Comparison of ENCODE assay signal across 17 cellular contexts in the genomic region with DNA sequence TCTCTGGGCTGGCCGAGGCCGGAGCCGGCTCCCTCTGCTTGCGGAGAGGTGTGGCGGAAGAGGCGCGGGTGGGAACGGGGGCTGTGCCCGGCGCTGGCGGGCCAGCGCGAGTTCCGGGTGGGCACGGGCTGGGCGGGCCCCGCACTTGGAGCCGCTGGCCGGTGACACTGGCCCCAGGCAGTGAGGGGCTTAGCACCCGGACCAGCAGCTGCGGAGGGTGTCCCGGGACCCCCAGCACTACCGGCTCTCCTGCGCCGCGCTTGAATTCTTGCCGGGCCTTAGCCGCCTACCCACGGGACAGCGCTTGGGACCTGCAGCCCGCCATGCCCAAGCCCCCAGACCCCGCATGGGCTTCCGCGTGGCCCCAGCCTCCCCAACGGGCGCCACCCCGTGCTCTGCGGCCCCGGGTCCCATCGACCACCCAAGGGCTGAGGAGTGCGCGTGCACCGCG.
DNase-seq lines count a peak whose midpoint lies in the region; ATAC-seq and TF ChIP-seq lines count a peak whose summit lies in the region.
"Had no signal": no experiment of that assay in that cellular context is flagged by ENCODE, and none has a peak within 500 bp of the region (broad histone marks: within the 10 kb centered on the region; RNA-seq: fewer than 3 reads in every experiment).

No MANE protein-coding gene starts in this region.

- peak; percentile 56 for ATAC-seq in stimulated activated memory B cell treated with anti-CD40 and anti-IgM and Interleukin-4, amounts not matched to agents 10 μg/mL and 1 μg/mL and 100 μg/mL, for 72 hours
- ATAC-seq in GM18498 (IDR thresholded peaks at IDR 0.05; ENCODE audit: unreplicated experiment) = no peak
- ATAC-seq: A549 had no signal

- no peaks in the 10 kb centered on the region for H3K27me3 Mint-ChIP-seq in stimulated activated memory B cell treated with anti-CD40 and anti-IgM and Interleukin-4, amounts not matched to agents 10 μg/mL and 1 μg/mL and 100 μg/mL, for 72 hours
- H3K27me3 Mint-ChIP-seq: CD4-positive, alpha-beta T cell had no signal

- H2AFZ ChIP-seq in neuronal stem cell (ENCODE audit: low read length) (no peak overlapping the region), Karpas-422 (ENCODE audit: low read length) (no peak overlapping the region)

- H3K4me1 Mint-ChIP-seq in stimulated activated memory B cell treated with anti-CD40 and anti-IgM and Interleukin-4, amounts not matched to agents 10 μg/mL and 1 μg/mL and 100 μg/mL, for 72 hours = no peaks in the 10 kb centered on the region
- H3K4me1 Mint-ChIP-seq: H9 had no signal

- peak; percentile 12 for DNase-seq in activated gamma-delta T cell (lab: John Stamatoyannopoulos, UW)
- DNase-seq in activated gamma-delta T cell treated with Interleukin-2 at 50 U/mL for 16 hours = no peak
- peak; percentile 0 for DNase-seq in GM06990 (ENCODE audit: extremely low read depth, insufficient read length)
- DNase-seq in neuronal stem cell (ENCODE audit: low spot score) = no peak
- no peak for DNase-seq in NCI-H69 (lab: John Stamatoyannopoulos, UW)
- no peak for DNase-seq in Karpas-422
- DNase-seq: AML-193; CD4-positive, alpha-beta T cell; DMS153; DMS79; GDM1; H9 had no signal

- H3K27me3 ChIP-seq in GM06990 (replicated peaks; ENCODE audit: control insufficient read depth, insufficient read depth, low read length) (no peaks in the 10 kb centered on the region), neuronal stem cell (ENCODE audit: control insufficient read depth in 3 of 3, insufficient read depth in 3 of 3, low read depth in 1 of 3, low read length in 3 of 3) (no peaks in the 10 kb centered on the region), Karpas-422 (ENCODE audit: low read length) (no peaks in the 10 kb centered on the region)

- H3K4me3 Mint-ChIP-seq in stimulated activated memory B cell treated with anti-CD40 and anti-IgM and Interleukin-4, amounts not matched to agents 10 μg/mL and 1 μg/mL and 100 μg/mL, for 72 hours = no peak overlapping the region
- H3K4me3 Mint-ChIP-seq: CD4-positive, alpha-beta T cell; H9 had no signal

- H2BK5ac ChIP-seq in neuronal stem cell (ENCODE audit: low read length) = no peak overlapping the region

- H3K36me3 ChIP-seq in GM06990 (ENCODE audit: control insufficient read depth, insufficient read depth, low read length) (no peaks in the 10 kb centered on the region), neuronal stem cell (replicated peaks in 1 of 2; ENCODE audit: control insufficient read depth in 2 of 2, insufficient read depth in 2 of 2, low read length in 2 of 2) (no peaks in the 10 kb centered on the region), Karpas-422 (ENCODE audit: insufficient read depth, low read length) (no peaks in the 10 kb centered on the region)

- no peaks in the 10 kb centered on the region for H3K79me2 ChIP-seq in Karpas-422 (ENCODE audit: low read length)

- H3K9ac ChIP-seq in neuronal stem cell (ENCODE audit: low read depth, low read length, poor library complexity) = no peak overlapping the region
- H3K9ac ChIP-seq in Karpas-422 (ENCODE audit: low read length) = no peak overlapping the region

- H3K9me3 ChIP-seq in neuronal stem cell (replicated peaks in 1 of 2; ENCODE audit: control insufficient read depth in 2 of 2, insufficient read depth in 1 of 2, low read depth in 1 of 2, low read length in 2 of 2) (peaks cover 8 to 10% of the 10 kb centered on the region in 2 donors), Karpas-422 (ENCODE audit: low read length) (peaks cover 22% of the 10 kb centered on the region)
- H3K9me3 ChIP-seq: A549 had no signal

- no peak overlapping the region for H2BK120ac ChIP-seq in neuronal stem cell (ENCODE audit: low read depth, low read length)

- H3K4me3 ChIP-seq in GM06990 (replicated peaks; ENCODE audit: low read depth, low read length) = no peak overlapping the region
- peak overlapping the region in 1 of 2 donors; percentile 1 for H3K4me3 ChIP-seq in neuronal stem cell (ENCODE audit: low read length in 2 of 2)
- H3K4me3 ChIP-seq in Karpas-422 (ENCODE audit: low read length) = no peak overlapping the region
- H3K4me3 ChIP-seq: A549 had no signal

- no peak overlapping the region for H3K18ac ChIP-seq in neuronal stem cell (ENCODE audit: low read length)

- WGBS in neuronal stem cell (ENCODE audit: extremely low coverage in 2 of 2, insufficient read length in 2 of 2, insufficient replicate concordance in 1 of 2), 2 donors = no CpG with 5 or more reads among the region's 44 CpGs

- no peak overlapping the region for H3K4me2 ChIP-seq in neuronal stem cell (ENCODE audit: insufficient read depth, low read length, poor library complexity, severe bottlenecking)
- H3K4me2 ChIP-seq in Karpas-422 (ENCODE audit: low read depth, low read length, poor library complexity, severe bottlenecking) = no peak overlapping the region
- H3K4me2 ChIP-seq: A549 had no signal

- H2AK5ac ChIP-seq in neuronal stem cell (ENCODE audit: low read depth, low read length) = no peak overlapping the region

- no peak overlapping the region for H3K4ac ChIP-seq in neuronal stem cell (ENCODE audit: low read length)

- H3K23ac ChIP-seq in neuronal stem cell (ENCODE audit: low read depth, low read length, poor library complexity) = no peak overlapping the region

- H3K79me1 ChIP-seq in neuronal stem cell (ENCODE audit: low read depth, low read length) = no peaks in the 10 kb centered on the region

- H2BK15ac ChIP-seq in neuronal stem cell (ENCODE audit: low read length) = no peak overlapping the region

- H4K8ac ChIP-seq in neuronal stem cell (ENCODE audit: low read depth, low read length) = no peak overlapping the region

- no peaks in the 10 kb centered on the region for H3K36me3 Mint-ChIP-seq in stimulated activated memory B cell treated with anti-CD40 and anti-IgM and Interleukin-4, amounts not matched to agents 10 μg/mL and 1 μg/mL and 100 μg/mL, for 72 hours

- H4K20me1 ChIP-seq in Karpas-422 (ENCODE audit: insufficient read depth, low read depth, low read length) = no peaks in the 10 kb centered on the region

- H3K4me1 ChIP-seq in neuronal stem cell (ENCODE audit: control insufficient read depth in 2 of 2, insufficient read depth in 1 of 2, low read depth in 1 of 2, low read length in 2 of 2) = no peaks in the 10 kb centered on the region
- H3K4me1 ChIP-seq in Karpas-422 (ENCODE audit: low read length) = no peaks in the 10 kb centered on the region
- H3K4me1 ChIP-seq: A549 had no signal

- no peak overlapping the region for H3K27ac ChIP-seq in neuronal stem cell (replicated peaks; ENCODE audit: low read length)
- H3K27ac ChIP-seq in Karpas-422 (ENCODE audit: low read length) = no peak overlapping the region
- H3K27ac ChIP-seq: 22Rv1, A549, C4-2B had no signal

- H3K9me3 Mint-ChIP-seq in stimulated activated memory B cell treated with anti-CD40 and anti-IgM and Interleukin-4, amounts not matched to agents 10 μg/mL and 1 μg/mL and 100 μg/mL, for 72 hours = no peaks in the 10 kb centered on the region

- peak overlapping the region; percentile 10 for H3K14ac ChIP-seq in neuronal stem cell (ENCODE audit: low read length)

- TF ChIP-seq CTCF in GM06990 (IDR thresholded peaks at IDR 0.05; ENCODE audit: insufficient read depth, low read length, poor library complexity, severe bottlenecking) = no peak

- no peak overlapping the region for H4K91ac ChIP-seq in neuronal stem cell (ENCODE audit: low read depth, low read length, poor library complexity)

- no peak overlapping the region for H3K27ac Mint-ChIP-seq in stimulated activated memory B cell treated with anti-CD40 and anti-IgM and Interleukin-4, amounts not matched to agents 10 μg/mL and 1 μg/mL and 100 μg/mL, for 72 hours
- H3K27ac Mint-ChIP-seq: CD4-positive, alpha-beta T cell; H9 had no signal

- H3K9me2 ChIP-seq in Karpas-422 (replicated peaks; ENCODE audit: insufficient read depth, low read length) = no peaks in the 10 kb centered on the region

- H2BK12ac ChIP-seq in neuronal stem cell (ENCODE audit: low read length) = no peak overlapping the region

Comparison
In these comparisons a context has a peak if more than half of its experiments do, and no peak if none do; other contexts are left out.
1. DNase-seq: peak in activated gamma-delta T cell (single experiment) and GM06990 (single experiment); none in activated gamma-delta T cell treated with Interleukin-2 at 50 U/mL for 16 hours (single experiment), neuronal stem cell (single experiment), NCI-H69 (single experiment) and Karpas-422 (single experiment).